In genomic region chr5:178766936-178767912, GRCh38 we compare ENCODE assay signal across 12 cellular contexts.
"Had no signal": no experiment of that assay in that cellular context is flagged by ENCODE, and none has a peak within 500 bp of the region (broad histone marks: within the 10 kb centered on the region; RNA-seq: fewer than 3 reads in every experiment).

No MANE protein-coding gene starts in this region.

- H3K27me3 Mint-ChIP-seq: activated CD4-positive, alpha-beta T cell treated with anti-CD3 and anti-CD28 coated beads, Interleukin-2, amount 10 ng/mL, durations not matched to agents 7 days and 5 days; stimulated activated naive CD8-positive, alpha-beta T cell treated with anti-CD3 and anti-CD28 coated beads, Interleukin-15, Interleukin-2, amounts not matched to agents 100 ng/mL and 50 ng/mL, for 24 hours had no signal

- H3K9me3 ChIP-seq: thoracic aorta had no signal

- H3K4me3 Mint-ChIP-seq: activated CD4-positive, alpha-beta T cell treated with anti-CD3 and anti-CD28 coated beads, Interleukin-2, amount 10 ng/mL, durations not matched to agents 7 days and 5 days; activated naive CD4-positive, alpha-beta T cell treated with anti-CD3 and anti-CD28 coated beads for 36 hours; naive thymus-derived CD4-positive, alpha-beta T cell; stimulated activated naive CD8-positive, alpha-beta T cell treated with anti-CD3 and anti-CD28 coated beads, Interleukin-15, Interleukin-2, amounts not matched to agents 100 ng/mL and 50 ng/mL, for 24 hours had no signal

- H3K4me1 Mint-ChIP-seq: activated CD4-positive, alpha-beta T cell treated with anti-CD3 and anti-CD28 coated beads, Interleukin-2, amount 10 ng/mL, durations not matched to agents 7 days and 5 days; naive thymus-derived CD4-positive, alpha-beta T cell had no signal

- DNase-seq: activated CD4-positive, alpha-beta T cell treated with anti-CD3 and anti-CD28 coated beads, Interleukin-2, amount 10 ng/mL, durations not matched to agents 7 days and 5 days; activated CD8-positive, alpha-beta memory T cell treated with anti-CD3 and anti-CD28 coated beads for 24 hours; activated naive CD4-positive, alpha-beta T cell treated with anti-CD3 and anti-CD28 coated beads for 36 hours; erythroblast; kidney; left ventricle myocardium inferior; naive thymus-derived CD4-positive, alpha-beta T cell; SW 1271 had no signal

- H3K4me3 ChIP-seq: left ventricle myocardium inferior, right atrium auricular region, smooth muscle cell, thoracic aorta had no signal

- H3K36me3 Mint-ChIP-seq: naive thymus-derived CD4-positive, alpha-beta T cell had no signal

- ATAC-seq: naive thymus-derived CD4-positive, alpha-beta T cell had no signal

- H3K36me3 ChIP-seq: left ventricle myocardium inferior, right atrium auricular region, thoracic aorta had no signal

- H3K27ac ChIP-seq: left ventricle myocardium inferior, right atrium auricular region, thoracic aorta had no signal

- H3K9me3 Mint-ChIP-seq: activated CD4-positive, alpha-beta T cell treated with anti-CD3 and anti-CD28 coated beads, Interleukin-2, amount 10 ng/mL, durations not matched to agents 7 days and 5 days; stimulated activated naive CD8-positive, alpha-beta T cell treated with anti-CD3 and anti-CD28 coated beads, Interleukin-15, Interleukin-2, amounts not matched to agents 100 ng/mL and 50 ng/mL, for 24 hours had no signal

- H3K4me2 ChIP-seq: smooth muscle cell had no signal

- H3K4me1 ChIP-seq: left ventricle myocardium inferior, right atrium auricular region had no signal

- H3K27me3 ChIP-seq: right atrium auricular region had no signal

- H3K27ac Mint-ChIP-seq: activated CD4-positive, alpha-beta T cell treated with anti-CD3 and anti-CD28 coated beads, Interleukin-2, amount 10 ng/mL, durations not matched to agents 7 days and 5 days; activated naive CD4-positive, alpha-beta T cell treated with anti-CD3 and anti-CD28 coated beads for 36 hours; naive thymus-derived CD4-positive, alpha-beta T cell; stimulated activated naive CD8-positive, alpha-beta T cell treated with anti-CD3 and anti-CD28 coated beads, Interleukin-15, Interleukin-2, amounts not matched to agents 100 ng/mL and 50 ng/mL, for 24 hours had no signal
